In the genomic region with DNA sequence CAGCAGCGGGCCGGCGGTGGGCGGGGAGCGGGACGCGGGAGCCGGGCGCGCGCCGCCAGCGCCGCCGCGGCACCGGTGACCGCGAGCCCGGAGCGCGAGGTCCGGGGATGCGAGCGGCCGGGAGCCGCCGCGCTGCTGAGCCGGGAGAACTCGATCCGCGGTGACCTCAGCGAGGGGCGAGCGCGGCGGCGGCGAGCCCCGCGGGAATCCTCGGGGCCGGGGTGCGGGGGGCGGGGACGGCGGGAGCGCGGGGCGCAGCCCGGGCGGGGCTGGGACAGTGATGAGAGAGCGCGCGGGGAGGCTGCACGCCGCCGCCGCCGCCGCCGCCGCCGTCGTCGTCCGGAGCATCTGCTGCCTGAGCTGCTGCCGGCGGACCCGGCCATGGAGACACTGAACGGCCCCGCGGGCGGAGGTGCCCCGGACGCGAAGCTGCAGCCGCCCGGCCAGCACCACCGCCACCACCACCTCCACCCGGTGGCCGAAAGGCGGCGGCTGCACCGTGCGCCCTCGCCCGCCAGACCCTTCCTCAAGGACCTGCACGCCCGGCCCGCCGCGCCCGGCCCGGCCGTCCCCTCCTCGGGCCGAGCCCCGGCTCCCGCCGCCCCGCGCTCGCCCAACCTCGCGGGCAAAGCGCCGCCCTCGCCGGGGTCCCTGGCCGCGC, we compare ENCODE assay signal across 8 cellular contexts. TPM values are rescaled to one million over a fixed set of nuclear protein-coding genes. Genes with fewer than 3 reads are reported as not detected.
DNase-seq lines count a peak whose midpoint lies in the region; ATAC-seq and TF ChIP-seq lines count a peak whose summit lies in the region.

A gene (plus strand): TSS at position 277 of the 661 bp plus-strand sequence. CDS start 105 bp downstream, at position 382.

- H3K79me2 ChIP-seq in PC-9 (ENCODE audit: low read depth) = 0 out of 2 replicates have a peak, but pooled peaks cover 4% of the 10 kb centered on the region

- H3K27me3 ChIP-seq in PC-9 (ENCODE audit: insufficient read depth, low read depth) (no peaks in the 10 kb centered on the region), body of pancreas (no peaks in the 10 kb centered on the region), iPS-15b (ENCODE audit: control insufficient read depth, insufficient read depth, low read length) (peaks cover 11% of the 10 kb centered on the region), sigmoid colon (no peaks in the 10 kb centered on the region)

- no peaks in the 10 kb centered on the region for H3K9me2 ChIP-seq in PC-9 (ENCODE audit: insufficient read depth)

- peak within 1 kb of the TSS; percentile 97 for H3K4me2 ChIP-seq in PC-9

- H3K9ac ChIP-seq in iPS-15b (ENCODE audit: low read depth, low read length) = peak within 1 kb of the TSS; percentile 24

- 0% methylated on average over 84 of the region's 113 CpGs; no CpG with 5 or more reads in 1 of the 2 donors for WGBS in body of pancreas, 2 donors
- WGBS in sigmoid colon, 2 donors = 1% methylated on average over 113 of the region's 113 CpGs

- H2AFZ ChIP-seq in PC-9 = peak within 1 kb of the TSS; percentile 99

- no peak for TF ChIP-seq CTCF in PC-9 (conservative IDR thresholded peaks at IDR 0.05)
- peak in 1 of 7 experiments; percentile 11 for TF ChIP-seq CTCF in body of pancreas (IDR thresholded peaks at IDR 0.05)
- TF ChIP-seq CTCF in sigmoid colon (IDR thresholded peaks at IDR 0.05) = no peak

- ATAC-seq in GM19324 (IDR thresholded peaks at IDR 0.05; ENCODE audit: low FRiP score, unreplicated experiment) (peak; percentile 42), HG03175 (IDR thresholded peaks at IDR 0.05; ENCODE audit: unreplicated experiment) (peak; percentile 57), body of pancreas (peak; percentile 36)

- peak within 1 kb of the TSS; percentile 76 for H3K4me3 ChIP-seq in PC-9
- peak within 1 kb of the TSS; percentile 51 to 64 for H3K4me3 ChIP-seq in body of pancreas
- peak within 1 kb of the TSS; percentile 79 for H3K4me3 ChIP-seq in iPS-15b (ENCODE audit: low read depth, low read length)
- peak within 1 kb of the TSS; percentile 58 to 93 (median 88) for H3K4me3 ChIP-seq in sigmoid colon

- H4K20me1 ChIP-seq in PC-9 (ENCODE audit: insufficient read depth) = no peaks in the 10 kb centered on the region

- intact Hi-C loops in PC-9 (cut with micrococcal nuclease; ENCODE audit: unreplicated experiment) (loop anchor here (2.0 to 5.0 kb wide), 3 partner anchors 93 to 232 kb away; no protein-coding TSS in a partner anchor), body of pancreas (cut with DNase I) (no loop called here), sigmoid colon (cut with DNase I) (no loop called here), posterior vena cava (cut with DNase I) (loop anchor here (10.0 kb wide), 2 partner anchors 89 to 279 kb away; no protein-coding TSS in a partner anchor)

- DNase-seq in Caki2 (ENCODE audit: low read depth) = peak; percentile 57
- DNase-seq in PC-9 = peak; percentile 38 to 70
- peak in 3 of 4 donors; percentile 39 to 53 (median 41) for DNase-seq in body of pancreas
- DNase-seq in sigmoid colon = peak; percentile 68
- DNase-seq in posterior vena cava (ENCODE audit: low spot score) = no peak

- H3F3A ChIP-seq in PC-9 (ENCODE audit: insufficient read depth, low read depth) = peaks cover 18% of the 10 kb centered on the region; the same call in 1 of the 2 replicates

- CTCF ChIA-PET in PC-9 (lab: Charles Lee) = interaction anchor here (1.0 kb wide), 1 partner anchor 283 kb away, joined by 3 read pairs; no protein-coding TSS in a partner anchor

- POLR2A ChIA-PET in PC-9 (lab: Charles Lee; ENCODE audit: unreplicated experiment) = interaction anchor here (0.6 to 0.7 kb wide), 4 partner anchors 20 to 143 kb away, joined by 4 to 8 read pairs (median 6); no protein-coding TSS in a partner anchor

- TF ChIP-seq POLR2A in body of pancreas (IDR thresholded peaks at IDR 0.05) (no peak), sigmoid colon (IDR thresholded peaks at IDR 0.05) (no peak)

- H3K4me1 ChIP-seq in PC-9 (replicated peaks; ENCODE audit: insufficient read depth) (peaks cover 21% of the 10 kb centered on the region), body of pancreas (peaks cover 37% of the 10 kb centered on the region), iPS-15b (ENCODE audit: control insufficient read depth, insufficient read depth, low read length) (peaks cover 18% of the 10 kb centered on the region), sigmoid colon (peaks cover 0 to 44% (median 31%) of the 10 kb centered on the region in 4 donors)

- no peak for TF ChIP-seq EP300 in sigmoid colon (IDR thresholded peaks at IDR 0.05)

- no TSS peak for BruUV-seq in PC-9 (replicated peaks; lab: Mats Ljungman, UMichigan)

- H3K9me3 ChIP-seq in PC-9 (ENCODE audit: insufficient read depth, low read depth) = no peaks in the 10 kb centered on the region
- H3K9me3 ChIP-seq in body of pancreas = no peaks in the 10 kb centered on the region
- H3K9me3 ChIP-seq in iPS-15b (ENCODE audit: control insufficient read depth, insufficient read depth, low read length) = no peaks in the 10 kb centered on the region
- no peaks in the 10 kb centered on the region for H3K9me3 ChIP-seq in sigmoid colon

- H3K27ac ChIP-seq in PC-9 (peak within 1 kb of the TSS; percentile 51), body of pancreas (peak within 1 kb of the TSS; percentile 80 to 91 (median 84)), sigmoid colon (peak within 1 kb of the TSS; percentile 95 to 96 (median 96))

- in situ Hi-C loops in Caki2 (cut with HindIII; ENCODE audit: low pct_unique_long_range_greater_than_20kb, low sequenced_read_pairs) = no loop called here

- no peaks in the 10 kb centered on the region for H3K36me3 ChIP-seq in PC-9 (ENCODE audit: low read depth)
- no peaks in the 10 kb centered on the region for H3K36me3 ChIP-seq in body of pancreas (replicated peaks in 1 of 2; ENCODE audit: insufficient read depth in 1 of 2, low read depth in 2 of 2)
- no peaks in the 10 kb centered on the region for H3K36me3 ChIP-seq in iPS-15b (ENCODE audit: control insufficient read depth, insufficient read depth, low read length)
- no peaks in the 10 kb centered on the region for H3K36me3 ChIP-seq in sigmoid colon

RNA-seq across cellular contexts. Expression of the gene that starts here (rescaled TPM):
- total RNA-seq in Caki2 (2014; rRNA removed; shearing (Covaris generic); ENCODE audit: low replicate concordance) = 55.4 and 59.8 TPM in 2 replicates
- total RNA-seq in PC-9 (2021) = 29.6 and 30.0 TPM in 2 replicates
- total RNA-seq in body of pancreas = 10 to 100 TPM; 15.3 to 27.7 TPM
- 100 to 1,000 TPM in 1 of 4 donors, 10 to 100 TPM in 3; 58.5 to 133 (median 88.5) TPM for total RNA-seq in sigmoid colon
- polyA plus RNA-seq in sigmoid colon = 1 to 10 TPM in 2 of 3 donors, under 1 TPM in 1; 0.69 to 9.1 (median 1.8) TPM
- total RNA-seq in posterior vena cava = 10 to 100 TPM in 1 of 2 donors, 1 to 10 TPM in 1; 7.4 to 17.2 TPM

Comparison
In these comparisons a context has a peak if more than half of its experiments do, and no peak if none do; other contexts are left out.
1. intact Hi-C loops: an anchor here in PC-9 (2.0 to 5.0 kb wide) and posterior vena cava (10.0 kb wide); none called in body of pancreas and sigmoid colon.